ENCODE assay signal across 18 cellular contexts in genomic region chr11:94959179-94959578, GRCh38. TPM values are rescaled to one million over a fixed set of nuclear protein-coding genes. Genes with fewer than 3 reads are reported as not detected.
DNase-seq lines count a peak whose midpoint lies in the region; ATAC-seq and TF ChIP-seq lines count a peak whose summit lies in the region.
"Had no signal": no experiment of that assay in that cellular context is flagged by ENCODE, and none has a peak within 500 bp of the region (broad histone marks: within the 10 kb centered on the region; RNA-seq: fewer than 3 reads in every experiment).

No MANE protein-coding gene starts in this region.

- peaks cover 3% of the 10 kb centered on the region for H3K27me3 Mint-ChIP-seq in activated CD4-positive, alpha-beta T cell treated with anti-CD3 and anti-CD28 coated beads, Interleukin-2, amount 10 ng/mL, durations not matched to agents 24 days and 14 days
- H3K27me3 Mint-ChIP-seq in central memory CD8-positive, alpha-beta T cell, result no peaks in the 10 kb centered on the region
- H3K27me3 Mint-ChIP-seq: CD8-positive, alpha-beta memory T cell had no signal

- H3K27ac ChIP-seq in Panc1 (ENCODE audit: low read length) (no peak overlapping the region), spleen (no peak overlapping the region)
- H3K27ac ChIP-seq: 22Rv1, BLaER1, HL-60 had no signal

- no peak overlapping the region for H3K27ac Mint-ChIP-seq in activated CD4-positive, alpha-beta T cell treated with anti-CD3 and anti-CD28 coated beads, Interleukin-2, amount 10 ng/mL, durations not matched to agents 24 days and 14 days
- peak overlapping the region; percentile 57 for H3K27ac Mint-ChIP-seq in central memory CD8-positive, alpha-beta T cell (ENCODE audit: low read depth)
- H3K27ac Mint-ChIP-seq: GM23338 had no signal

- ATAC-seq in Panc1 (0 out of 2 replicates have a peak, but pooled peaks have one; percentile 53), HG02938 (IDR thresholded peaks at IDR 0.05; ENCODE audit: unreplicated experiment) (no peak), SK-N-SH treated with all-trans-retinoic acid at 6 μM for 48 hours (no peak)
- ATAC-seq in central memory CD8-positive, alpha-beta T cell (replicated peaks; ENCODE audit: extremely low read depth, poor library complexity, severe bottlenecking), result no peak
- ATAC-seq: GM23338 had no signal

- peak; percentile 52 for DNase-seq in activated CD4-positive, alpha-beta T cell treated with anti-CD3 and anti-CD28 coated beads, Interleukin-2, amount 10 ng/mL, durations not matched to agents 24 days and 14 days
- no peak for DNase-seq in activated CD4-positive, alpha-beta T cell treated with anti-CD3 and anti-CD28 coated beads for 48 hours
- DNase-seq in Panc1 (ENCODE audit: low read depth, low spot score) (no peak), spleen (peak; percentile 43), GM10248 (ENCODE audit: extremely low spot score) (no peak)
- DNase-seq in central memory CD8-positive, alpha-beta T cell (ENCODE audit: low spot score in 2 of 2), result no peak
- DNase-seq: AML-193; Caco-2; CD8-positive, alpha-beta memory T cell; DND-41; GDM1; H7 had no signal

- in situ Hi-C loops in Panc1 (cut with HindIII; ENCODE audit: low pct_unique_long_range_greater_than_20kb, low sequenced_read_pairs), result no loop called here

- BruUV-seq in Panc1 (replicated peaks; lab: Mats Ljungman, UMichigan), result no TSS peak

- H3K4me1 ChIP-seq in Panc1 (ENCODE audit: control insufficient read depth, insufficient read depth, low read length), result no peaks in the 10 kb centered on the region
- H3K4me1 ChIP-seq in spleen, result no peaks in the 10 kb centered on the region
- H3K4me1 ChIP-seq: BLaER1, Caco-2 had no signal

- no peak for TF ChIP-seq POLR2A in spleen (IDR thresholded peaks at IDR 0.05)

- 79 to 93% (median 86%) methylated on average over 2 of the region's 2 CpGs for WGBS in spleen, 5 donors

- no peak overlapping the region for H3K4me3 Mint-ChIP-seq in activated CD4-positive, alpha-beta T cell treated with anti-CD3 and anti-CD28 coated beads, Interleukin-2, amount 10 ng/mL, durations not matched to agents 24 days and 14 days
- H3K4me3 Mint-ChIP-seq in central memory CD8-positive, alpha-beta T cell, result no peak overlapping the region
- H3K4me3 Mint-ChIP-seq: GM23338 had no signal

- POLR2A ChIA-PET in Panc1 (lab: Charles Lee) (no interaction called here), GM10248 (lab: Yijun Ruan, JAX) (no interaction called here)

- H3K9me3 Mint-ChIP-seq in activated CD4-positive, alpha-beta T cell treated with anti-CD3 and anti-CD28 coated beads, Interleukin-2, amount 10 ng/mL, durations not matched to agents 24 days and 14 days, result no peaks in the 10 kb centered on the region
- H3K9me3 Mint-ChIP-seq in central memory CD8-positive, alpha-beta T cell, result no peaks in the 10 kb centered on the region
- H3K9me3 Mint-ChIP-seq: CD8-positive, alpha-beta memory T cell; GM23338 had no signal

- CTCF ChIA-PET in Panc1 (lab: Charles Lee), result no interaction called here
- CTCF ChIA-PET in GM10248 (lab: Yijun Ruan, JAX), result interaction anchor here (3.7 kb wide), 1 partner anchor 14 kb away, joined by 13 read pairs; the partner anchor contains the start of genes CWC15 and KDM4D

- H3K4me3 ChIP-seq in Panc1 (ENCODE audit: low read depth in 2 of 2, low read length in 2 of 2) (no peak overlapping the region), spleen (no peak overlapping the region)
- H3K4me3 ChIP-seq: BLaER1, GM23338 had no signal

- H3K27me3 ChIP-seq in Panc1 (ENCODE audit: control insufficient read depth, insufficient read depth, low read length), result no peaks in the 10 kb centered on the region
- no peaks in the 10 kb centered on the region for H3K27me3 ChIP-seq in spleen (replicated peaks in 1 of 7)
- H3K27me3 ChIP-seq: BLaER1 had no signal

- no peak for TF ChIP-seq CTCF in Panc1 (IDR thresholded peaks at IDR 0.05)
- TF ChIP-seq CTCF in spleen (IDR thresholded peaks at IDR 0.05 in 8 of 11, conservative IDR thresholded peaks at IDR 0.05 in 3 of 11), result no peak
- TF ChIP-seq CTCF in GM10248 (IDR thresholded peaks at IDR 0.05; ENCODE audit: control extremely low read depth, extremely low read depth, low read depth, missing control alignments), result no peak

- peaks cover 26% of the 10 kb centered on the region for H3K36me3 Mint-ChIP-seq in activated CD4-positive, alpha-beta T cell treated with anti-CD3 and anti-CD28 coated beads, Interleukin-2, amount 10 ng/mL, durations not matched to agents 24 days and 14 days (ENCODE audit: low read depth)
- H3K36me3 Mint-ChIP-seq in central memory CD8-positive, alpha-beta T cell (ENCODE audit: insufficient read depth), result peaks cover 28% of the 10 kb centered on the region

- peaks cover 21% of the 10 kb centered on the region for H3K36me3 ChIP-seq in Panc1 (ENCODE audit: control insufficient read depth, insufficient read depth, low read length)
- H3K36me3 ChIP-seq in spleen, result peaks cover 3 to 64% (median 48%) of the 10 kb centered on the region in 6 donors

- H3K4me1 Mint-ChIP-seq in activated CD4-positive, alpha-beta T cell treated with anti-CD3 and anti-CD28 coated beads, Interleukin-2, amount 10 ng/mL, durations not matched to agents 24 days and 14 days, result no peaks in the 10 kb centered on the region
- H3K4me1 Mint-ChIP-seq in central memory CD8-positive, alpha-beta T cell, result no peaks in the 10 kb centered on the region
- H3K4me1 Mint-ChIP-seq: CD8-positive, alpha-beta memory T cell; GM23338 had no signal

- H3K9me3 ChIP-seq in Panc1 (ENCODE audit: control insufficient read depth, insufficient read depth, low read depth, low read length) (no peaks in the 10 kb centered on the region), spleen (no peaks in the 10 kb centered on the region)
- H3K9me3 ChIP-seq: BLaER1, Caco-2 had no signal

- intact Hi-C loops in activated CD4-positive, alpha-beta T cell treated with anti-CD3 and anti-CD28 coated beads, Interleukin-2, amount 10 ng/mL, durations not matched to agents 24 days and 14 days (cut with micrococcal nuclease), result no loop called here
- intact Hi-C loops in Panc1 (cut with micrococcal nuclease; ENCODE audit: unreplicated experiment), result no loop called here
- intact Hi-C loops in spleen (cut with DNase I; ENCODE audit: low total_unique reads), result no loop called here

TF ChIP-seq in SK-N-SH treated with all-trans-retinoic acid at 6 μM for 48 hours, 23 proteins besides CTCF, POLR2A, EP300 and RAD21 (continues in another document):
- TF ChIP-seq ZFP3 (CRISPR knock-in tag; IDR thresholded peaks at IDR 0.05), result no peak
- TF ChIP-seq, protein P1, sequence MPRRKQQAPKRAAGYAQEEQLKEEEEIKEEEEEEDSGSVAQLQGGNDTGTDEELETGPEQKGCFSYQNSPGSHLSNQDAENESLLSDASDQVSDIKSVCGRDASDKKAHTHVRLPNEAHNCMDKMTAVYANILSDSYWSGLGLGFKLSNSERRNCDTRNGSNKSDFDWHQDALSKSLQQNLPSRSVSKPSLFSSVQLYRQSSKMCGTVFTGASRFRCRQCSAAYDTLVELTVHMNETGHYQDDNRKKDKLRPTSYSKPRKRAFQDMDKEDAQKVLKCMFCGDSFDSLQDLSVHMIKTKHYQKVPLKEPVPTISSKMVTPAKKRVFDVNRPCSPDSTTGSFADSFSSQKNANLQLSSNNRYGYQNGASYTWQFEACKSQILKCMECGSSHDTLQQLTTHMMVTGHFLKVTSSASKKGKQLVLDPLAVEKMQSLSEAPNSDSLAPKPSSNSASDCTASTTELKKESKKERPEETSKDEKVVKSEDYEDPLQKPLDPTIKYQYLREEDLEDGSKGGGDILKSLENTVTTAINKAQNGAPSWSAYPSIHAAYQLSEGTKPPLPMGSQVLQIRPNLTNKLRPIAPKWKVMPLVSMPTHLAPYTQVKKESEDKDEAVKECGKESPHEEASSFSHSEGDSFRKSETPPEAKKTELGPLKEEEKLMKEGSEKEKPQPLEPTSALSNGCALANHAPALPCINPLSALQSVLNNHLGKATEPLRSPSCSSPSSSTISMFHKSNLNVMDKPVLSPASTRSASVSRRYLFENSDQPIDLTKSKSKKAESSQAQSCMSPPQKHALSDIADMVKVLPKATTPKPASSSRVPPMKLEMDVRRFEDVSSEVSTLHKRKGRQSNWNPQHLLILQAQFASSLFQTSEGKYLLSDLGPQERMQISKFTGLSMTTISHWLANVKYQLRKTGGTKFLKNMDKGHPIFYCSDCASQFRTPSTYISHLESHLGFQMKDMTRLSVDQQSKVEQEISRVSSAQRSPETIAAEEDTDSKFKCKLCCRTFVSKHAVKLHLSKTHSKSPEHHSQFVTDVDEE (CRISPR knock-in tag; IDR thresholded peaks at IDR 0.05), result no peak
- no peak for TF ChIP-seq ZNF565 (CRISPR knock-in tag; conservative IDR thresholded peaks at IDR 0.05; ENCODE audit: low read depth)
- TF ChIP-seq CSRNP3 (CRISPR knock-in tag; IDR thresholded peaks at IDR 0.05), result no peak
- TF ChIP-seq OSR1 (CRISPR knock-in tag; IDR thresholded peaks at IDR 0.05), result no peak
- no peak for TF ChIP-seq SNAI2 (CRISPR knock-in tag; IDR thresholded peaks at IDR 0.05)
- no peak for TF ChIP-seq ZFP30 (CRISPR knock-in tag; IDR thresholded peaks at IDR 0.05)
- TF ChIP-seq TCF4 (CRISPR knock-in tag; IDR thresholded peaks at IDR 0.05; ENCODE audit: borderline replicate concordance), result no peak

RNA-seq across cellular contexts. Expression of gene CWC15, which starts 14.2 kb away (rescaled TPM):
- 87.6 and 96.2 TPM in 2 replicates for total RNA-seq in activated CD4-positive, alpha-beta T cell treated with anti-CD3 and anti-CD28 coated beads, Interleukin-2, amount 10 ng/mL, durations not matched to agents 24 days and 14 days
- total RNA-seq in Panc1 (2021; ENCODE audit: unreplicated experiment), result 58.9 TPM
- polyA plus RNA-seq in Panc1 (2012; ENCODE audit: insufficient read length), result 45.6 TPM
- total RNA-seq in spleen, result 10 to 100 TPM; 40.6 to 64.5 (median 57.4) TPM
- polyA plus RNA-seq in spleen, result 10 to 100 TPM; 66.8 to 95.0 (median 83.3) TPM

RNA-seq across cellular contexts. Expression of gene KDM4D, which starts 14.3 kb away (rescaled TPM):
- 1.2 TPM in 2 replicates for total RNA-seq in activated CD4-positive, alpha-beta T cell treated with anti-CD3 and anti-CD28 coated beads, Interleukin-2, amount 10 ng/mL, durations not matched to agents 24 days and 14 days
- total RNA-seq in Panc1 (2021; ENCODE audit: unreplicated experiment) (0.87 TPM), spleen (1 to 10 TPM in 6 of 7 donors, under 1 TPM in 1; 0.67 to 2.8 (median 1.1) TPM)
- 0.36 TPM for polyA plus RNA-seq in Panc1 (2012; ENCODE audit: insufficient read length)
- under 1 TPM; 0.39 to 0.64 (median 0.59) TPM for polyA plus RNA-seq in spleen

Comparison
In these comparisons a context has a peak if more than half of its experiments do, and no peak if none do; other contexts are left out.
1. DNase-seq: peak in activated CD4-positive, alpha-beta T cell treated with anti-CD3 and anti-CD28 coated beads, Interleukin-2, amount 10 ng/mL, durations not matched to agents 24 days and 14 days (single experiment) and spleen (single experiment); none in activated CD4-positive, alpha-beta T cell treated with anti-CD3 and anti-CD28 coated beads for 48 hours (single experiment), Panc1 (single experiment), central memory CD8-positive, alpha-beta T cell (0 of 2) and GM10248 (single experiment).